ENCODE assay signal across 1 cellular context in genomic region chr17:35167666-35168065, GRCh38.
TF ChIP-seq lines count a peak whose summit lies in the region.

No MANE protein-coding gene starts in this region.

TF ChIP-seq in HEK293, 187 proteins besides CTCF, POLR2A, EP300 and RAD21:
- TF ChIP-seq ZNF768 (tag by site-specific recombination; IDR thresholded peaks at IDR 0.05) (peak; percentile 61; the same call in 1 of the 2 replicates), ZNF248 (tag by site-specific recombination; IDR thresholded peaks at IDR 0.05) (no peak)
TF ChIP-seq in HEK293: peak in this region for 1.
